14 cellular contexts compared by ENCODE assay signal in the genomic region with DNA sequence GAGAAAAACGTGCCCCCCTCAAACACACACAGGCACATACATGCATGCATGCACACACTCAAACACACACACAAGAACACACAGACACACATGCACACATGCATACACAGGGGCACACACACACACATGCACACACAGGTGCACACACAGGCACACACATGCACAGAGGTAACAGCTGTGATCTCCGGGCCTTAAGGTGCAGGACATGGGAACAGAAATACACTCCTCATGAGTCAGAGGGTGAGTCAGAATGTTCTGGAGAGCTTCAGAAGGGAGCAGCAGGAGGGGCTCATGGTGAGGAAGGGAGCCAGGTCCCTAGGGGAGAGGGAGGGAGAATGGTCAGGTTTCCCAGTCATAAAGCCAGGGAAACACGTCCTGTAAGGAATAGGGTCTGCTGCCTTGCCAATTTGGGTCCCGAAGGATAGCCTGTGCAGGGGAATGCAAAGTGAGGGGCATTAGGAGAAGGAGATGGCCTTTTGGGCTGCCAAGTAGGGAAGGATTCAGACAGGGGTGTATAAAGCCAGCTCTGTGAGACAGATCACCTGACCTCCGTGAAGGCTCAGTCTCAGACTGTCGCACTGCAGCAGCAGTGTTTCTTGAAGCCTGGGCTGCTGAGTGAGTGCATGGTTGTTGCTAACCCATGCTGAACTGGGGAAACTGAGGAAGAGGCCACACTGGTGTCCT.
A peak's percentile ranks its signal among the peaks of the same experiment; 100 is the strongest.
DNase-seq lines count a peak whose midpoint lies in the region; ATAC-seq and TF ChIP-seq lines count a peak whose summit lies in the region.
"Had no signal": no experiment of that assay in that cellular context is flagged by ENCODE, and none has a peak within 500 bp of the region (broad histone marks: within the 10 kb centered on the region; RNA-seq: fewer than 3 reads in every experiment).

No MANE protein-coding gene starts in this region.

- in situ Hi-C loops in mammary epithelial cell (cut with MboI; ENCODE audit: low sequenced_read_pairs in 2 of 2) = no loop called here

- H3K9ac ChIP-seq in mammary epithelial cell (ENCODE audit: insufficient read depth, low read length) (no peak overlapping the region), mesenchymal stem cell (ENCODE audit: low read length) (no peak overlapping the region)

- dilution Hi-C loops in mammary epithelial cell (cut with HindIII; ENCODE audit: low sequenced_read_pairs) = no loop called here

- no peak overlapping the region for H3K4ac ChIP-seq in mesenchymal stem cell (ENCODE audit: low read depth in 1 of 2, low read length in 2 of 2)

- H3K4me1 ChIP-seq in mammary epithelial cell (ENCODE audit: insufficient read depth, low read length) (peaks cover 39% of the 10 kb centered on the region), mesenchymal stem cell (ENCODE audit: control insufficient read depth, insufficient read depth, low read depth, low read length) (peaks cover 18% of the 10 kb centered on the region)

- no peaks in the 10 kb centered on the region for H4K20me1 ChIP-seq in mammary epithelial cell (ENCODE audit: insufficient read depth, low read length)

- no peaks in the 10 kb centered on the region for H3K79me2 ChIP-seq in mammary epithelial cell (ENCODE audit: insufficient read depth, low read length)

- H4K8ac ChIP-seq in mesenchymal stem cell (ENCODE audit: low read length) = no peak overlapping the region

- peak overlapping the region; percentile 22 for H3K4me2 ChIP-seq in mammary epithelial cell (ENCODE audit: insufficient read depth, low read depth, low read length)
- no peak overlapping the region for H3K4me2 ChIP-seq in mesenchymal stem cell (ENCODE audit: low read length, poor library complexity, severe bottlenecking)

- no peak for TF ChIP-seq CTCF in AG04450 (IDR thresholded peaks at IDR 0.05; ENCODE audit: low read depth, low read length)
- TF ChIP-seq CTCF in mammary epithelial cell (conservative IDR thresholded peaks at IDR 0.05 in 1 of 2, IDR thresholded peaks at IDR 0.05 in 1 of 2; ENCODE audit: extremely low read depth in 1 of 2, insufficient read depth in 1 of 2, low read depth in 1 of 2, low read length in 2 of 2) = no peak

- H3K27me3 ChIP-seq in AG04450 (ENCODE audit: control insufficient read depth, insufficient read depth, low read length) (no peaks in the 10 kb centered on the region), mammary epithelial cell (ENCODE audit: insufficient read depth, low read length) (no peaks in the 10 kb centered on the region), mesenchymal stem cell (ENCODE audit: control insufficient read depth in 1 of 2, insufficient read depth in 1 of 2, low read length in 2 of 2) (peaks cover 0 to 5% of the 10 kb centered on the region in 2 experiments)

- no peak overlapping the region for H2AK5ac ChIP-seq in mesenchymal stem cell (ENCODE audit: low read length, severe bottlenecking)

- H2BK120ac ChIP-seq in mesenchymal stem cell (ENCODE audit: low read depth, low read length) = no peak overlapping the region

- intact Hi-C loops in mammary epithelial cell (cut with micrococcal nuclease) = loop anchor here (5.0 to 10.0 kb wide), 2 partner anchors 58 to 120 kb away; a partner anchor contains a TSS

- no peak overlapping the region for H3K4me3 Mint-ChIP-seq in T-cell
- H3K4me3 Mint-ChIP-seq in activated T-cell treated with anti-CD3 and anti-CD28 coated beads, Interleukin-2, amount 50 U/mL, for 4 hours = no peak overlapping the region

- peak overlapping the region in 1 of 2 experiments; percentile 50 for H3K18ac ChIP-seq in mesenchymal stem cell (ENCODE audit: low read depth in 1 of 2, low read length in 2 of 2)

- WGBS in mammary epithelial cell (ENCODE audit: low coverage, missing lambda C conversion rate) = 42% methylated on average over 6 of the region's 6 CpGs
- 45% methylated on average over 6 of the region's 6 CpGs for WGBS in mesenchymal stem cell

- peak overlapping the region in 1 of 2 experiments; percentile 69 for H3K14ac ChIP-seq in mesenchymal stem cell (ENCODE audit: low read length in 2 of 2)

- ATAC-seq in T-cell (replicated peaks in 1 of 4) (no peak), HG02588 (IDR thresholded peaks at IDR 0.05; ENCODE audit: unreplicated experiment) (no peak)
- no peak for ATAC-seq in activated T-cell treated with anti-CD3 and anti-CD28 coated beads, Interleukin-2, amount 50 U/mL, for 4 hours
- ATAC-seq: activated naive CD4-positive, alpha-beta T cell treated with anti-CD3 and anti-CD28 coated beads, Interleukin-2, amount 50 U/mL, for 72 hours had no signal

- H3K23ac ChIP-seq in mesenchymal stem cell (ENCODE audit: low read length in 2 of 2) = no peak overlapping the region

- H2BK5ac ChIP-seq in mesenchymal stem cell (ENCODE audit: low read depth, low read length, poor library complexity, severe bottlenecking) = no peak overlapping the region

- peak overlapping the region in 1 of 2 experiments; percentile 79 for H2BK12ac ChIP-seq in mesenchymal stem cell (ENCODE audit: low read length in 2 of 2)

- H3K4me3 ChIP-seq in AG04450 (ENCODE audit: low read depth, low read length) (no peak overlapping the region), mammary epithelial cell (replicated peaks in 1 of 3; ENCODE audit: insufficient read depth in 1 of 3, low read depth in 2 of 3, low read length in 3 of 3) (no peak overlapping the region), mesenchymal stem cell (ENCODE audit: insufficient read depth in 1 of 2, low read depth in 1 of 2, low read length in 2 of 2) (peak overlapping the region in 1 of 2 experiments; percentile 8)

- POLR2A ChIA-PET in AG04450 (lab: Yijun Ruan, JAX) (no interaction called here), T-cell (lab: Charles Lee) (no interaction called here)

- no peaks in the 10 kb centered on the region for H3K4me1 Mint-ChIP-seq in T-cell
- no peaks in the 10 kb centered on the region for H3K4me1 Mint-ChIP-seq in activated T-cell treated with anti-CD3 and anti-CD28 coated beads, Interleukin-2, amount 50 U/mL, for 4 hours (ENCODE audit: low read depth)

- peaks cover 0 to 6% (median 3%) of the 10 kb centered on the region in 3 donors for H3K9me3 Mint-ChIP-seq in T-cell
- peaks cover 3% of the 10 kb centered on the region for H3K9me3 Mint-ChIP-seq in activated T-cell treated with anti-CD3 and anti-CD28 coated beads, Interleukin-2, amount 50 U/mL, for 4 hours
- H3K9me3 Mint-ChIP-seq: activated naive CD4-positive, alpha-beta T cell treated with anti-CD3 and anti-CD28 coated beads, Interleukin-2, amount 50 U/mL, for 72 hours had no signal

- H2BK15ac ChIP-seq in mesenchymal stem cell (ENCODE audit: low read depth, poor library complexity, severe bottlenecking) = no peak overlapping the region

- BruUV-seq in mammary epithelial cell (replicated peaks; lab: Mats Ljungman, UMichigan) = no TSS peak

- peaks cover 1 to 16% of the 10 kb centered on the region in 2 donors for H3K27me3 Mint-ChIP-seq in T-cell
- H3K27me3 Mint-ChIP-seq in activated T-cell treated with anti-CD3 and anti-CD28 coated beads, Interleukin-2, amount 50 U/mL, for 4 hours (ENCODE audit: low read depth) = peaks cover 4% of the 10 kb centered on the region

- H2AFZ ChIP-seq in mammary epithelial cell (ENCODE audit: low read depth, low read length) = peak overlapping the region; percentile 27
- no peak overlapping the region for H2AFZ ChIP-seq in mesenchymal stem cell (ENCODE audit: low read depth, low read length)

- no peaks in the 10 kb centered on the region for H3K79me1 ChIP-seq in mesenchymal stem cell (replicated peaks; ENCODE audit: low read length, poor library complexity, severe bottlenecking)

- DNase-seq in AG04450 (ENCODE audit: low read depth, low spot score) = peak; percentile 3
- DNase-seq in HT1080 (ENCODE audit: low read depth) = peak; percentile 92
- DNase-seq in mammary epithelial cell = peak; percentile 85
- DNase-seq in mesenchymal stem cell = peak; percentile 85
- no peak for DNase-seq in T-cell
- DNase-seq in activated T-cell treated with anti-CD3 and anti-CD28 coated beads, Interleukin-2, amount 50 U/mL, for 4 hours = no peak
- no peak for DNase-seq in globus pallidus (ENCODE audit: low spot score)
- DNase-seq: activated CD4-positive, alpha-beta T cell treated with anti-CD3 and anti-CD28 coated beads for 48 hours; glutamatergic neuron; NCI-H1417 treated with DMSO at 0.1 percent for 48 hours; stimulated activated CD4-positive, alpha-beta T cell treated with anti-CD3 and anti-CD28 coated beads, Interleukin-1b, Interleukin-23, amount 100 ng/mL, for 48 hours had no signal

- H3K27ac ChIP-seq in AG04450 (ENCODE audit: low read depth, low read length) = no peak overlapping the region
- H3K27ac ChIP-seq in mammary epithelial cell (ENCODE audit: insufficient read depth, low read depth, low read length) = no peak overlapping the region
- no peak overlapping the region for H3K27ac ChIP-seq in mesenchymal stem cell (ENCODE audit: low read length, poor library complexity, severe bottlenecking)
- H3K27ac ChIP-seq: C4-2B had no signal

- H3K27ac Mint-ChIP-seq in T-cell = no peak overlapping the region
- H3K27ac Mint-ChIP-seq: activated naive CD4-positive, alpha-beta T cell treated with anti-CD3 and anti-CD28 coated beads, Interleukin-2, amount 50 U/mL, for 72 hours had no signal

- no peaks in the 10 kb centered on the region for H3K9me3 ChIP-seq in AG04450 (ENCODE audit: control insufficient read depth, insufficient read depth, low read length)
- no peaks in the 10 kb centered on the region for H3K9me3 ChIP-seq in mammary epithelial cell (replicated peaks; ENCODE audit: insufficient read depth, low read length)
- no peaks in the 10 kb centered on the region for H3K9me3 ChIP-seq in mesenchymal stem cell (ENCODE audit: control insufficient read depth, low read length)

- no peaks in the 10 kb centered on the region for H3K36me3 ChIP-seq in mammary epithelial cell (ENCODE audit: insufficient read depth, low read length)
- no peaks in the 10 kb centered on the region for H3K36me3 ChIP-seq in mesenchymal stem cell (ENCODE audit: control insufficient read depth in 1 of 2, insufficient read depth in 2 of 2, low read depth in 1 of 2, low read length in 2 of 2)

- H4K91ac ChIP-seq in mesenchymal stem cell (ENCODE audit: low read length) = no peak overlapping the region

- H3K36me3 Mint-ChIP-seq in T-cell = no peaks in the 10 kb centered on the region
- H3K36me3 Mint-ChIP-seq in activated T-cell treated with anti-CD3 and anti-CD28 coated beads, Interleukin-2, amount 50 U/mL, for 4 hours (ENCODE audit: insufficient read depth) = no peaks in the 10 kb centered on the region
- H3K36me3 Mint-ChIP-seq: activated naive CD4-positive, alpha-beta T cell treated with anti-CD3 and anti-CD28 coated beads, Interleukin-2, amount 50 U/mL, for 72 hours had no signal

- CTCF ChIA-PET in AG04450 (lab: Charles Lee) (no interaction called here), mammary epithelial cell (lab: Charles Lee; ENCODE audit: low non-redundant PET) (no interaction called here), T-cell (lab: Charles Lee) (no interaction called here)

Comparison
In these comparisons a context has a peak if more than half of its experiments do, and no peak if none do; other contexts are left out.
1. DNase-seq: peak in AG04450 (single experiment), HT1080 (single experiment), mammary epithelial cell (single experiment) and mesenchymal stem cell (single experiment); none in T-cell (0 of 34), activated T-cell treated with anti-CD3 and anti-CD28 coated beads, Interleukin-2, amount 50 U/mL, for 4 hours (single experiment) and globus pallidus (single experiment).